17 cellular contexts compared by ENCODE assay signal in the genomic region with DNA sequence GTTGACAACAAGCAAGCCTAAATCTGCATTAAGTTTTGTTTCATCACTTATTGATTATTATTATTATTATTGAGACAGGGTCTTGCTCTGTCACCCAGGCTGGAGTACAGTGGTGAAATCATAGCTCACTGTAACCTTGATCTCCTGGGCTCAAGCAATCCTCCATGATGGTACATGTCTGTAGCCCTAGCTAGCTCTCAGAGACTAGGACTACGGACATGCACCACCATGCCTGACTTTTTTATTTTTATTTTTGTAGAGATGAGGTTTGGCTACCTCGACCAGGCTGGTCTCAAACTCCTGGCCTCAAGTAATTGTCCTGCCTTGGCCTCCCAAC. TPM values are rescaled to one million over a fixed set of nuclear protein-coding genes. Genes with fewer than 3 reads are reported as not detected.
DNase-seq lines count a peak whose midpoint lies in the region; ATAC-seq and TF ChIP-seq lines count a peak whose summit lies in the region.
"Had no signal": no experiment of that assay in that cellular context is flagged by ENCODE, and none has a peak within 500 bp of the region (broad histone marks: within the 10 kb centered on the region; RNA-seq: fewer than 3 reads in every experiment).

No MANE protein-coding gene starts in this region.

- H3K4me3 ChIP-seq in mucosa of descending colon: no peak overlapping the region
- H3K4me3 ChIP-seq: body of pancreas, neural progenitor cell, right lobe of liver, SJCRH30, vagina had no signal

- DNase-seq in NCI-H1092 (lab: John Stamatoyannopoulos, UW) (no peak), SHP77 treated with DMSO at 0.1 percent for 48 hours (lab: John Stamatoyannopoulos, UW) (no peak), midbrain (lab: John Stamatoyannopoulos, UW) (no peak), mucosa of descending colon (no peak)
- DNase-seq: DND-41; HCEC 1CT; NK-92 treated with Interleukin-12 subunit alpha and Interleukin-12 subunit beta, amount 100 ng/mL, for 24 hours; right lobe of liver; SJCRH30; stimulated activated naive CD4-positive, alpha-beta T cell had no signal

- peaks cover 3% of the 10 kb centered on the region for H3K9me3 ChIP-seq in mucosa of descending colon
- H3K9me3 ChIP-seq: body of pancreas, right lobe of liver, SJCRH30 had no signal

- no peak for TF ChIP-seq CTCF in mucosa of descending colon (IDR thresholded peaks at IDR 0.05)

- no peaks in the 10 kb centered on the region for H3K36me3 ChIP-seq in mucosa of descending colon (ENCODE audit: low read depth)
- H3K36me3 ChIP-seq: neural progenitor cell, right lobe of liver, SJCRH30, vagina had no signal

- H3K4me1 ChIP-seq in mucosa of descending colon (ENCODE audit: low read depth): no peaks in the 10 kb centered on the region
- H3K4me1 ChIP-seq: neural progenitor cell, SJCRH30, vagina had no signal

- intact Hi-C loops in mucosa of descending colon (cut with DNase I, micrococcal nuclease): no loop called here

- ATAC-seq in GM18861 (IDR thresholded peaks at IDR 0.05; ENCODE audit: unreplicated experiment) (peak; percentile 2), GM21360 (IDR thresholded peaks at IDR 0.05; ENCODE audit: unreplicated experiment) (peak; percentile 39), HG02852 (IDR thresholded peaks at IDR 0.05; ENCODE audit: unreplicated experiment) (peak; percentile 33), HG03520 (IDR thresholded peaks at IDR 0.05; ENCODE audit: unreplicated experiment) (peak; percentile 6), mucosa of descending colon (no peak)

RNA-seq across cellular contexts. Expression of gene STK38L, which starts 35.7 kb away (rescaled TPM):
- 10 to 100 TPM; 45.2 to 69.4 (median 53.6) TPM for total RNA-seq in mucosa of descending colon
